26 cellular contexts compared by ENCODE assay signal in genomic region chr13:50664961-50665360, GRCh38.
"Had no signal": no experiment of that assay in that cellular context is flagged by ENCODE, and none has a peak within 500 bp of the region (broad histone marks: within the 10 kb centered on the region; RNA-seq: fewer than 3 reads in every experiment).

No MANE protein-coding gene starts in this region.

- ATAC-seq: heart right ventricle; left cardiac atrium; left lung; naive thymus-derived CD4-positive, alpha-beta T cell; right lobe of liver; stimulated activated naive B cell treated with anti-CD40 and anti-IgM and Interleukin-4, amounts not matched to agents 10 μg/mL and 1 μg/mL and 100 μg/mL, for 72 hours had no signal

- H3K27ac ChIP-seq: esophagus squamous epithelium, heart right ventricle, left lung, neural progenitor cell, parathyroid adenoma, right lobe of liver, thoracic aorta, tibial nerve, upper lobe of left lung had no signal

- H3K79me2 ChIP-seq: parathyroid adenoma had no signal

- H3K27me3 Mint-ChIP-seq: dendritic cell treated with granulocyte-macrophage colony-stimulating factor and Interleukin-4, amounts not matched to agents 40 ng/mL and 50 ng/mL, for 4 days; progenitor cell of endocrine pancreas; stimulated activated naive B cell treated with anti-CD40 and anti-IgM and Interleukin-4, amounts not matched to agents 10 μg/mL and 1 μg/mL and 100 μg/mL, for 72 hours had no signal

- H3K4me3 Mint-ChIP-seq: dendritic cell treated with granulocyte-macrophage colony-stimulating factor and Interleukin-4, amounts not matched to agents 40 ng/mL and 50 ng/mL, for 4 days; naive thymus-derived CD4-positive, alpha-beta T cell; nephron; neural progenitor cell; stimulated activated naive B cell treated with anti-CD40 and anti-IgM and Interleukin-4, amounts not matched to agents 10 μg/mL and 1 μg/mL and 100 μg/mL, for 72 hours; stimulated activated naive CD8-positive, alpha-beta T cell treated with anti-CD3 and anti-CD28 coated beads, Interleukin-15, Interleukin-2, amounts not matched to agents 100 ng/mL and 50 ng/mL, for 24 hours had no signal

- H3K4me1 ChIP-seq: esophagus squamous epithelium, left lung, neural progenitor cell, parathyroid adenoma, right lobe of liver, tibial nerve, upper lobe of left lung had no signal

- H3K27me3 ChIP-seq: esophagus squamous epithelium, heart right ventricle, left lung, neural progenitor cell, right lobe of liver, tibial nerve, upper lobe of left lung had no signal

- H3K36me3 ChIP-seq: esophagus squamous epithelium, heart right ventricle, left lung, neural progenitor cell, right lobe of liver, thoracic aorta, tibial nerve, upper lobe of left lung had no signal

- H3K9ac ChIP-seq: neural progenitor cell, parathyroid adenoma had no signal

- H3K4me3 ChIP-seq: esophagus squamous epithelium, heart right ventricle, left lung, neural progenitor cell, right lobe of liver, thoracic aorta, tibial nerve, upper lobe of left lung had no signal

- H3K9me3 ChIP-seq: esophagus squamous epithelium, right lobe of liver, thoracic aorta, tibial nerve, upper lobe of left lung had no signal

- H3K36me3 Mint-ChIP-seq: neural progenitor cell had no signal

- H3K27ac Mint-ChIP-seq: dendritic cell treated with granulocyte-macrophage colony-stimulating factor and Interleukin-4, amounts not matched to agents 40 ng/mL and 50 ng/mL, for 4 days; naive thymus-derived CD4-positive, alpha-beta T cell; nephron; neural progenitor cell; progenitor cell of endocrine pancreas; stimulated activated naive B cell treated with anti-CD40 and anti-IgM and Interleukin-4, amounts not matched to agents 10 μg/mL and 1 μg/mL and 100 μg/mL, for 72 hours; stimulated activated naive CD8-positive, alpha-beta T cell treated with anti-CD3 and anti-CD28 coated beads, Interleukin-15, Interleukin-2, amounts not matched to agents 100 ng/mL and 50 ng/mL, for 24 hours had no signal

- DNase-seq: effector CD8-positive, alpha-beta T cell; erythroblast; esophagus squamous epithelium; foreskin melanocyte; glutamatergic neuron; heart right ventricle; hippocampal formation; left cardiac atrium; left lung; mesendoderm; midbrain; naive thymus-derived CD4-positive, alpha-beta T cell; right lobe of liver; small intestine; stimulated activated CD4-positive, alpha-beta T cell treated with anti-CD3 and anti-CD28 coated beads, Interleukin-15, amount 100 ng/mL, for 24 hours; stimulated activated CD4-positive, alpha-beta T cell treated with anti-CD3 and anti-CD28 coated beads, Interleukin-2, amount 100 ng/mL, for 48 hours; stimulated activated naive B cell treated with anti-CD40 and anti-IgM and Interleukin-4, amounts not matched to agents 10 μg/mL and 1 μg/mL and 100 μg/mL, for 72 hours; upper lobe of left lung had no signal

- H3K4me2 ChIP-seq: neural progenitor cell had no signal

- H3K4me1 Mint-ChIP-seq: naive thymus-derived CD4-positive, alpha-beta T cell; neural progenitor cell had no signal

- H2AFZ ChIP-seq: neural progenitor cell, parathyroid adenoma had no signal
